In genomic region chr5:73913971-73914370, GRCh38 we compare ENCODE assay signal across 27 cellular contexts.
"Had no signal": no experiment of that assay in that cellular context is flagged by ENCODE, and none has a peak within 500 bp of the region (broad histone marks: within the 10 kb centered on the region; RNA-seq: fewer than 3 reads in every experiment).

No MANE protein-coding gene starts in this region.

- H3K27me3 ChIP-seq: neural progenitor cell, neutrophil, ovary, right atrium auricular region, right lobe of liver, stomach, testis, thyroid gland, transverse colon, upper lobe of left lung, vagina had no signal

- H3K4me3 ChIP-seq: lower lobe of right lung, neural progenitor cell, ovary, right atrium auricular region, right lobe of liver, smooth muscle cell, stomach, testis, thyroid gland, transverse colon, upper lobe of left lung, vagina had no signal

- H3K27ac ChIP-seq: lower lobe of right lung, neural progenitor cell, neutrophil, right atrium auricular region, stomach, testis, thyroid gland, transverse colon, upper lobe of left lung, vagina had no signal

- H3K9ac ChIP-seq: neural progenitor cell had no signal

- H3K27ac Mint-ChIP-seq: naive thymus-derived CD8-positive, alpha-beta T cell; nephron progenitor cell; neural progenitor cell; progenitor cell of endocrine pancreas; stimulated activated naive B cell treated with anti-CD40 and anti-IgM and Interleukin-4, amounts not matched to agents 10 μg/mL and 1 μg/mL and 100 μg/mL, for 72 hours had no signal

- H3K27me3 Mint-ChIP-seq: progenitor cell of endocrine pancreas had no signal

- H3K9me3 Mint-ChIP-seq: naive thymus-derived CD8-positive, alpha-beta T cell; nephron progenitor cell; neural progenitor cell; stimulated activated naive B cell treated with anti-CD40 and anti-IgM and Interleukin-4, amounts not matched to agents 10 μg/mL and 1 μg/mL and 100 μg/mL, for 72 hours had no signal

- H3K4me3 Mint-ChIP-seq: naive thymus-derived CD8-positive, alpha-beta T cell; nephron progenitor cell; neural progenitor cell; stimulated activated naive B cell treated with anti-CD40 and anti-IgM and Interleukin-4, amounts not matched to agents 10 μg/mL and 1 μg/mL and 100 μg/mL, for 72 hours had no signal

- H3K4me2 ChIP-seq: neural progenitor cell had no signal

- ATAC-seq: left cardiac atrium; left lobe of liver; lower lobe of right lung; naive thymus-derived CD8-positive, alpha-beta T cell; right lobe of liver; stimulated activated naive B cell treated with anti-CD40 and anti-IgM and Interleukin-4, amounts not matched to agents 10 μg/mL and 1 μg/mL and 100 μg/mL, for 72 hours; stimulated activated naive CD8-positive, alpha-beta T cell treated with anti-CD3 and anti-CD28 coated beads, Interleukin-15, Interleukin-2, amounts not matched to agents 100 U/mL and 50 U/mL, for 24 hours had no signal

- H3K36me3 ChIP-seq: neural progenitor cell, neutrophil, ovary, right atrium auricular region had no signal

- H3K9me3 ChIP-seq: lower lobe of right lung, neutrophil, ovary, right atrium auricular region, right lobe of liver, stomach, testis, thyroid gland, transverse colon, upper lobe of left lung, vagina had no signal

- H3K4me1 ChIP-seq: testis had no signal

- DNase-seq: kidney glomerular epithelial cell; left cardiac atrium; lower lobe of right lung; mammary epithelial cell; naive thymus-derived CD8-positive, alpha-beta T cell; nephron progenitor cell; occipital lobe; ovary; right lobe of liver; stimulated activated CD4-positive, alpha-beta T cell treated with anti-CD3 and anti-CD28 coated beads, Interleukin-1b, Interleukin-23, amount 100 ng/mL, for 48 hours; stimulated activated CD4-positive, alpha-beta T cell treated with anti-CD3 and anti-CD28 coated beads, Interleukin-2, amount 100 ng/mL, for 48 hours; stimulated activated CD4-positive, alpha-beta T cell treated with anti-CD3 and anti-CD28 coated beads, Interleukin-4, amount 100 ng/mL, for 4 hours; stimulated activated CD8-positive, alpha-beta memory T cell treated with anti-CD3 and anti-CD28 coated beads, Interleukin-4, amount 100 ng/mL, for 48 hours; stimulated activated naive B cell treated with anti-CD40 and anti-IgM and Interleukin-4, amounts not matched to agents 10 μg/mL and 1 μg/mL and 100 μg/mL, for 72 hours; stimulated activated naive CD8-positive, alpha-beta T cell treated with anti-CD3 and anti-CD28 coated beads, Interleukin-15, Interleukin-2, amounts not matched to agents 100 U/mL and 50 U/mL, for 24 hours; stomach; testis; thyroid gland; transverse colon had no signal

- H3K4me1 Mint-ChIP-seq: naive thymus-derived CD8-positive, alpha-beta T cell; stimulated activated naive B cell treated with anti-CD40 and anti-IgM and Interleukin-4, amounts not matched to agents 10 μg/mL and 1 μg/mL and 100 μg/mL, for 72 hours had no signal

- H2AFZ ChIP-seq: neural progenitor cell had no signal

- H3K36me3 Mint-ChIP-seq: naive thymus-derived CD8-positive, alpha-beta T cell; neural progenitor cell; stimulated activated naive B cell treated with anti-CD40 and anti-IgM and Interleukin-4, amounts not matched to agents 10 μg/mL and 1 μg/mL and 100 μg/mL, for 72 hours had no signal
